Comparison of ENCODE assay signal across 13 cellular contexts in the genomic region with DNA sequence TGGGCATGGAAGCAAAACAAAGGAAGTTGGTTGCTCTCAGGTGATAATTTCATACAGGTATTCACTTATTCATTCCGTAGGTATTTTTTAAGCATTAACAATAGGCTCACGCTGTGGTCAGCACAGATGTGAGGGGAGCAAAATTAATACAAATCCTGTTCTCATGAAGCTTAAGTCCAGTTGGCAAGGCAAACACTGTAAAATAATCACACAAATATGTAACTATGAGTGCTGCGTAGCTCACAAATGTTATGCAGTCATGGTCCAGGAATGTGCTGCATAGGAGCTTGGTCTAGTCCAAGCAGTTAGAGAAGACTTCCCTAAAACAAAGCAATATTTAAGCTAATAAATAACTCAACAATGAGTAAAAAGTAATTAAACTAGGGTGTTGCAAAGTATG. TPM values are rescaled to one million over a fixed set of nuclear protein-coding genes. Genes with fewer than 3 reads are reported as not detected.
DNase-seq lines count a peak whose midpoint lies in the region; ATAC-seq and TF ChIP-seq lines count a peak whose summit lies in the region.
"Had no signal": no experiment of that assay in that cellular context is flagged by ENCODE, and none has a peak within 500 bp of the region (broad histone marks: within the 10 kb centered on the region; RNA-seq: fewer than 3 reads in every experiment).

No MANE protein-coding gene starts in this region.

- in situ Hi-C loops in Caki2 (cut with HindIII; ENCODE audit: low pct_unique_long_range_greater_than_20kb, low sequenced_read_pairs): no loop called here

- peaks cover 0 to 13% (median 8%) of the 10 kb centered on the region in 8 donors for H3K9me3 ChIP-seq in spleen

- H3K4me3 ChIP-seq in epithelial cell of esophagus (ENCODE audit: low read length) (no peak overlapping the region), spleen (no peak overlapping the region)

- WGBS in spleen, 5 donors: 84 to 96% (median 94%) methylated on average over 3 of the region's 3 CpGs

- peak; percentile 91 for ATAC-seq in omental fat pad (ENCODE audit: low FRiP score)

- no peak overlapping the region for H3K27ac ChIP-seq in spleen
- H3K27ac ChIP-seq: VCaP had no signal

- intact Hi-C loops in spleen (cut with DNase I; ENCODE audit: low total_unique reads): no loop called here

- no peak for TF ChIP-seq CTCF in epithelial cell of esophagus (IDR thresholded peaks at IDR 0.05; ENCODE audit: insufficient read depth, low read depth, low read length, missing control alignments)
- no peak for TF ChIP-seq CTCF in omental fat pad (IDR thresholded peaks at IDR 0.05)
- no peak for TF ChIP-seq CTCF in spleen (IDR thresholded peaks at IDR 0.05 in 8 of 11, conservative IDR thresholded peaks at IDR 0.05 in 3 of 11)
- no peak for TF ChIP-seq CTCF in GM10266 (IDR thresholded peaks at IDR 0.05; ENCODE audit: control insufficient read depth, insufficient read depth, low read depth, missing control alignments)

- DNase-seq in Caki2 (ENCODE audit: low read depth) (peak; percentile 8), NCI-H226 (peak; percentile 95), epithelial cell of esophagus (ENCODE audit: low read depth) (peak; percentile 93), omental fat pad (ENCODE audit: low spot score) (no peak), NCI-H1694 treated with DMSO at 0.1 percent for 48 hours (lab: John Stamatoyannopoulos, UW) (no peak), NOMO-1 treated with dmso at 0.1 percent for 144 hours (lab: John Stamatoyannopoulos, UW; ENCODE audit: unreplicated experiment) (no peak), spleen (no peak), GM10266 (ENCODE audit: extremely low spot score) (no peak)
- DNase-seq: activated effector memory CD4-positive, alpha-beta T cell treated with Interleukin-2 at 50 U/mL for 16 hours; DMS 273 treated with DMSO at 0.1 percent for 48 hours; NCI-H1417 had no signal

- no peaks in the 10 kb centered on the region for H3K4me1 ChIP-seq in spleen

- no peaks in the 10 kb centered on the region for H3K36me3 ChIP-seq in spleen

- TF ChIP-seq POLR2A in spleen (IDR thresholded peaks at IDR 0.05): no peak

- peaks cover 0 to 39% (median 0%) of the 10 kb centered on the region in 7 donors for H3K27me3 ChIP-seq in spleen (replicated peaks in 1 of 7)

RNA-seq across cellular contexts. Expression of a gene that starts 23.9 kb away (rescaled TPM):
- 0.26 and 1.8 TPM in 2 replicates for total RNA-seq in Caki2 (2014; rRNA removed; shearing (Covaris generic); ENCODE audit: low replicate concordance)
- total RNA-seq in omental fat pad: 10 to 100 TPM in 1 of 4 donors, under 1 TPM in 1, not detected in 2; 0.65 to 22.1 TPM
- not detected for total RNA-seq in spleen
- under 1 TPM in 2 of 3 donors, not detected in 1; 0.06 to 0.20 TPM for polyA plus RNA-seq in spleen

RNA-seq across cellular contexts. Expression of a gene that starts 31.1 kb away (rescaled TPM):
- not detected in 2 replicates for total RNA-seq in Caki2 (2014; rRNA removed; shearing (Covaris generic); ENCODE audit: low replicate concordance)
- total RNA-seq in omental fat pad (not detected), spleen (not detected)
- under 1 TPM in 1 of 3 donors, not detected in 2; 0.14 TPM for polyA plus RNA-seq in spleen
- total RNA-seq: temporal lobe had no signal

Comparison
In these comparisons a context has a peak if more than half of its experiments do, and no peak if none do; other contexts are left out.
1. DNase-seq: peak in Caki2 (single experiment), NCI-H226 (single experiment) and epithelial cell of esophagus (single experiment); none in omental fat pad (single experiment), NCI-H1694 treated with DMSO at 0.1 percent for 48 hours (single experiment), NOMO-1 treated with dmso at 0.1 percent for 144 hours (single experiment), spleen (single experiment) and GM10266 (single experiment).